Comparison of ENCODE assay signal across 8 cellular contexts in the genomic region with DNA sequence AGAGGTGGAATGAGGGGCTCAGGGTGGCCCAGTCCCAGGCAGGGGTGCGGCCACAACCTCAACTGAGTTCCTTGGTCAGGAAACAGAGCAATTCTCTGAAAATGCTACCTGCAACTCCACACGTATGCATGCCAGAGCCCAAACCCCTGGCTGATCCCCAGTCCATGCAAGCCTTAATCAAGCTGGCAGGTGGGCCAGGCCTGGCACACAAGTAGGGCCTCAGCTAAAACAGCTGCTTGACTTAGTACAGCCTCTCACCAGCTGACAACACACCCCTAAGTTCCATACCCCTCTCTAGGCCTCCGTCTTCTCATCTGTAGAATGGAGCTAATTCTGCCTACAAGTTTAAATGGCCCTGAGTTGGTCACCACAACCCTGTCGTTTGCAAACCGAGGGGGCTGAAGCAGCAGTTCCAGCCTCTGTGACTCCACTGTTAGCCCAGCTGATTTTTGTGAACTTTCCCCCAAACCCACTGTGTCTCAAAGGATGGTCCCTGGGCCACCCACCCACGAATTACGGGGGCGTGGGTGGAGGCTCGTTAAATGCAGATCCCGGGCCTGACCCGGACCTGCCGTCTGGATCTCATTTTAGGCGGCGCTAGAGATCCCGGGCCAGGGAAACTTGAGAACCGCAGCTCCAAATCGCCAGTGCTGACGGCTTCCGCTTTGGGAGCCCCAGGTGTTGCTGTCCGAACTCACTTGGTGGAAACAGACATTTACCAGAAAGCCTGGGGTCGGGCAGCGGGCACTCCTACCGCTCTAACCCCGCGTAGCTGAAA. TPM values are rescaled to one million over a fixed set of nuclear protein-coding genes. Genes with fewer than 3 reads are reported as not detected.
DNase-seq lines count a peak whose midpoint lies in the region; ATAC-seq lines count a peak whose summit lies in the region.

No MANE protein-coding gene starts in this region.

- ATAC-seq in GM21381 (IDR thresholded peaks at IDR 0.05; ENCODE audit: unreplicated experiment) (peak; percentile 15), left lobe of liver (peak; percentile 7), HG03108 (IDR thresholded peaks at IDR 0.05; ENCODE audit: unreplicated experiment) (no peak)
- no peak for ATAC-seq in stimulated activated naive CD8-positive, alpha-beta T cell treated with anti-CD3 and anti-CD28 coated beads, Interleukin-15, amount 100 ng/mL, for 72 hours

- DNase-seq in COR-L47 (lab: John Stamatoyannopoulos, UW) (peak; percentile 2), NCI-H226 (peak; percentile 22), dedifferentiated amniotic fluid mesenchymal stem cell (ENCODE audit: extremely low spot score) (peak; percentile 40), left lobe of liver (ENCODE audit: low spot score) (peak; percentile 64), NK-92 (lab: John Stamatoyannopoulos, UW; ENCODE audit: unreplicated experiment) (no peak)
- no peak for DNase-seq in stimulated activated naive CD8-positive, alpha-beta T cell treated with anti-CD3 and anti-CD28 coated beads, Interleukin-15, amount 100 ng/mL, for 72 hours

- H3K4me1 Mint-ChIP-seq in stimulated activated naive CD8-positive, alpha-beta T cell treated with anti-CD3 and anti-CD28 coated beads, Interleukin-15, amount 100 ng/mL, for 72 hours = peaks cover 5% of the 10 kb centered on the region

- no peak overlapping the region for H3K27ac Mint-ChIP-seq in stimulated activated naive CD8-positive, alpha-beta T cell treated with anti-CD3 and anti-CD28 coated beads, Interleukin-15, amount 100 ng/mL, for 72 hours

- H3K4me3 Mint-ChIP-seq in stimulated activated naive CD8-positive, alpha-beta T cell treated with anti-CD3 and anti-CD28 coated beads, Interleukin-15, amount 100 ng/mL, for 72 hours = peak overlapping the region; percentile 59 to 62

- no peaks in the 10 kb centered on the region for H3K9me3 Mint-ChIP-seq in stimulated activated naive CD8-positive, alpha-beta T cell treated with anti-CD3 and anti-CD28 coated beads, Interleukin-15, amount 100 ng/mL, for 72 hours

- peaks cover 72% of the 10 kb centered on the region for H3K27me3 Mint-ChIP-seq in stimulated activated naive CD8-positive, alpha-beta T cell treated with anti-CD3 and anti-CD28 coated beads, Interleukin-15, amount 100 ng/mL, for 72 hours

RNA-seq across cellular contexts. Expression of a gene that starts 0.9 kb away (rescaled TPM):
- 44.7 TPM for total RNA-seq in left lobe of liver

RNA-seq across cellular contexts. Expression of a gene that starts 1.1 kb away (rescaled TPM):
- 23.2 TPM for total RNA-seq in left lobe of liver

RNA-seq across cellular contexts. Expression of a gene that starts 36.7 kb away (rescaled TPM):
- total RNA-seq in left lobe of liver = 9.9 TPM

RNA-seq across cellular contexts. Expression of a gene that starts 46.4 kb away (rescaled TPM):
- 30.3 TPM for total RNA-seq in left lobe of liver

Comparison
In these comparisons a context has a peak if more than half of its experiments do, and no peak if none do; other contexts are left out.
1. DNase-seq: peak in COR-L47 (single experiment), NCI-H226 (single experiment), dedifferentiated amniotic fluid mesenchymal stem cell (single experiment) and left lobe of liver (single experiment); none in stimulated activated naive CD8-positive, alpha-beta T cell treated with anti-CD3 and anti-CD28 coated beads, Interleukin-15, amount 100 ng/mL, for 72 hours (0 of 2) and NK-92 (single experiment).
2. ATAC-seq: peak in GM21381 (single experiment) and left lobe of liver (single experiment); none in stimulated activated naive CD8-positive, alpha-beta T cell treated with anti-CD3 and anti-CD28 coated beads, Interleukin-15, amount 100 ng/mL, for 72 hours (single experiment) and HG03108 (single experiment).